8 cellular contexts compared by ENCODE assay signal in genomic region chr19:18058208-18059009, GRCh38. TPM values are rescaled to one million over a fixed set of nuclear protein-coding genes. Genes with fewer than 3 reads are reported as not detected.
A peak's percentile ranks its signal among the peaks of the same experiment; 100 is the strongest.
DNase-seq lines count a peak whose midpoint lies in the region; ATAC-seq and TF ChIP-seq lines count a peak whose summit lies in the region.

No MANE protein-coding gene starts in this region.

- in situ Hi-C loops in SK-MEL-5 (cut with HindIII; ENCODE audit: low pct_unique_long_range_greater_than_20kb, low sequenced_read_pairs): no loop called here

- peaks cover 10 to 12% of the 10 kb centered on the region in 2 experiments for H3K4me1 ChIP-seq in neutrophil (ENCODE audit: control insufficient read depth in 1 of 2, insufficient read depth in 1 of 2, low read depth in 1 of 2, low read length in 1 of 2)
- H3K4me1 ChIP-seq in stomach smooth muscle (ENCODE audit: control insufficient read depth, insufficient read depth, low read length): peaks cover 10% of the 10 kb centered on the region

- H3K9me3 ChIP-seq in neutrophil (no peaks in the 10 kb centered on the region), stomach smooth muscle (ENCODE audit: control insufficient read depth in 2 of 2, low read length in 2 of 2) (no peaks in the 10 kb centered on the region)

- peak; percentile 94 for DNase-seq in GM03348 (ENCODE audit: low spot score)
- DNase-seq in LNCaP clone FGC (ENCODE audit: low read depth): no peak
- DNase-seq in SK-MEL-5 (ENCODE audit: low read depth, low spot score): peak; percentile 71
- DNase-seq in activated naive CD4-positive, alpha-beta T cell (lab: John Stamatoyannopoulos, UW): peak; percentile 60 to 79 (median 67)
- peak; percentile 88 for DNase-seq in germinal center (ENCODE audit: low spot score)

- H3K9ac ChIP-seq in stomach smooth muscle (ENCODE audit: low read length in 2 of 2): peak overlapping the region; percentile 48 to 62

- H3K27me3 ChIP-seq in neutrophil (peaks cover 7% of the 10 kb centered on the region), stomach smooth muscle (ENCODE audit: control insufficient read depth in 1 of 2, insufficient read depth in 2 of 2, low read length in 2 of 2) (peaks cover 0 to 3% of the 10 kb centered on the region in 2 donors)

- no peak overlapping the region for H3K4me3 ChIP-seq in LNCaP clone FGC (ENCODE audit: low read depth, low read length)
- H3K4me3 ChIP-seq in neutrophil (ENCODE audit: low read depth in 1 of 2, low read length in 1 of 2): peak overlapping the region; percentile 61 to 67
- peak overlapping the region; percentile 35 for H3K4me3 ChIP-seq in stomach smooth muscle (ENCODE audit: low read length in 2 of 2)

- TF ChIP-seq CTCF in LNCaP clone FGC (IDR thresholded peaks at IDR 0.05; ENCODE audit: control insufficient read depth, extremely low read depth, insufficient read depth) (peak; percentile 81), neutrophil (IDR thresholded peaks at IDR 0.05) (peak; percentile 93)

- peak overlapping the region; percentile 62 for H3K27ac ChIP-seq in neutrophil
- peak overlapping the region; percentile 75 for H3K27ac ChIP-seq in stomach smooth muscle (ENCODE audit: low read length)

- no peak for ATAC-seq in GM19467 (IDR thresholded peaks at IDR 0.05; ENCODE audit: unreplicated experiment)

- H3K36me3 ChIP-seq in neutrophil (no peaks in the 10 kb centered on the region), stomach smooth muscle (ENCODE audit: control insufficient read depth in 2 of 2, insufficient read depth in 2 of 2, low read length in 2 of 2) (no peaks in the 10 kb centered on the region)

RNA-seq across cellular contexts. Expression of gene IL12RB1, which starts 28.3 kb away (rescaled TPM):
- total RNA-seq in SK-MEL-5 (2014; rRNA removed; shearing (Covaris generic)): 0.27 TPM in 1 of 2 replicates, not detected in the other
- polyA plus RNA-seq in SK-MEL-5 (2015; cell fraction: cytosol; rRNA removed): 0.27 TPM in 1 of 2 replicates, not detected in the other
- 0.18 TPM in 1 of 2 replicates, not detected in the other for polyA plus RNA-seq in SK-MEL-5 (2015; cell fraction: nucleus; rRNA removed)

RNA-seq across cellular contexts. Expression of gene MAST3, which starts 39.2 kb away (rescaled TPM):
- total RNA-seq in SK-MEL-5 (2014; rRNA removed; shearing (Covaris generic)): 1.1 and 1.7 TPM in 2 replicates
- 5.5 and 5.6 TPM in 2 replicates for polyA plus RNA-seq in SK-MEL-5 (2015; cell fraction: cytosol; rRNA removed)
- 7.7 and 8.3 TPM in 2 replicates for polyA plus RNA-seq in SK-MEL-5 (2015; cell fraction: nucleus; rRNA removed)

RNA-seq across cellular contexts. Expression of gene ARRDC2, which starts 50.4 kb away (rescaled TPM):
- 14.8 and 17.4 TPM in 2 replicates for total RNA-seq in SK-MEL-5 (2014; rRNA removed; shearing (Covaris generic))
- polyA plus RNA-seq in SK-MEL-5 (2015; cell fraction: cytosol; rRNA removed): 19.6 and 22.4 TPM in 2 replicates
- 32.8 and 34.6 TPM in 2 replicates for polyA plus RNA-seq in SK-MEL-5 (2015; cell fraction: nucleus; rRNA removed)
